1 cellular context compared by ENCODE assay signal in genomic region chr21:25734654-25735220, GRCh38.
A peak's percentile ranks its signal among the peaks of the same experiment; 100 is the strongest.
TF ChIP-seq lines count a peak whose summit lies in the region.

A gene with protein sequence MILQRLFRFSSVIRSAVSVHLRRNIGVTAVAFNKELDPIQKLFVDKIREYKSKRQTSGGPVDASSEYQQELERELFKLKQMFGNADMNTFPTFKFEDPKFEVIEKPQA (minus strand): TSS chr21:25734904. CDS start chr21:25729794, 5,110 bp downstream.
Gene GABPA (plus strand): TSS chr21:25734972. CDS start chr21:25741599, 6,627 bp downstream.

TF ChIP-seq in GM23338, 12 proteins besides CTCF, POLR2A, EP300 and RAD21:
- TF ChIP-seq CREB1 (CRISPR knock-in tag; IDR thresholded peaks at IDR 0.05; ENCODE audit: low read depth) (peak; percentile 79), EZH2phosphoT487 (IDR thresholded peaks at IDR 0.05; ENCODE audit: unreplicated experiment) (no peak), POLR2AphosphoS5 (IDR thresholded peaks at IDR 0.05; ENCODE audit: low read depth) (peak; percentile 89)
- TF ChIP-seq, protein P1, sequence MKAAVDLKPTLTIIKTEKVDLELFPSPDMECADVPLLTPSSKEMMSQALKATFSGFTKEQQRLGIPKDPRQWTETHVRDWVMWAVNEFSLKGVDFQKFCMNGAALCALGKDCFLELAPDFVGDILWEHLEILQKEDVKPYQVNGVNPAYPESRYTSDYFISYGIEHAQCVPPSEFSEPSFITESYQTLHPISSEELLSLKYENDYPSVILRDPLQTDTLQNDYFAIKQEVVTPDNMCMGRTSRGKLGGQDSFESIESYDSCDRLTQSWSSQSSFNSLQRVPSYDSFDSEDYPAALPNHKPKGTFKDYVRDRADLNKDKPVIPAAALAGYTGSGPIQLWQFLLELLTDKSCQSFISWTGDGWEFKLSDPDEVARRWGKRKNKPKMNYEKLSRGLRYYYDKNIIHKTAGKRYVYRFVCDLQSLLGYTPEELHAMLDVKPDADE (IDR thresholded peaks at IDR 0.05) = peak; percentile 85; the same call in 1 of the 2 replicates
TF ChIP-seq in GM23338: peak in this region for 3.
